1 cellular context compared by ENCODE assay signal in genomic region chr11:123164732-123165450, GRCh38.
TF ChIP-seq lines count a peak whose summit lies in the region.

No MANE protein-coding gene starts in this region.

TF ChIP-seq in GM12878, 131 proteins besides CTCF, POLR2A, EP300 and RAD21 (continued from another document):
- no peak for TF ChIP-seq E4F1 (IDR thresholded peaks at IDR 0.05; ENCODE audit: borderline replicate concordance, partially characterized antibody)
- TF ChIP-seq ZNF217 (IDR thresholded peaks at IDR 0.05): no peak
- TF ChIP-seq NFYA (IDR thresholded peaks at IDR 0.05; ENCODE audit: borderline replicate concordance, low read depth, low read length): no peak
- TF ChIP-seq CREB1 (IDR thresholded peaks at IDR 0.05; ENCODE audit: low read depth): no peak
- no peak for TF ChIP-seq USF1 (IDR thresholded peaks at IDR 0.05; ENCODE audit: borderline replicate concordance, extremely low read length, insufficient read depth, low read depth, low read length)
- TF ChIP-seq FOXK2 (IDR thresholded peaks at IDR 0.05): no peak
- TF ChIP-seq SIX5 (IDR thresholded peaks at IDR 0.05; ENCODE audit: low read depth, low read length, severe bottlenecking): no peak
- no peak for TF ChIP-seq SRF (IDR thresholded peaks at IDR 0.05; ENCODE audit: low read depth in 2 of 2, low read length in 2 of 2)
- no peak for TF ChIP-seq KLF5 (IDR thresholded peaks at IDR 0.05; ENCODE audit: partially characterized antibody)
- TF ChIP-seq BCL3 (IDR thresholded peaks at IDR 0.05; ENCODE audit: borderline replicate concordance, insufficient read depth, low read depth, low read length, poor library complexity, severe bottlenecking): no peak
- no peak for TF ChIP-seq CHD2 (IDR thresholded peaks at IDR 0.05; ENCODE audit: borderline replicate concordance, low read depth, low read length)
- no peak for TF ChIP-seq KAT2A (conservative IDR thresholded peaks at IDR 0.05; ENCODE audit: control insufficient read depth, low read depth, low read length)
- no peak for TF ChIP-seq SP1 (IDR thresholded peaks at IDR 0.05; ENCODE audit: low read depth, low read length)
- TF ChIP-seq STAT3 (IDR thresholded peaks at IDR 0.05; ENCODE audit: low read depth, low read length): no peak
- no peak for TF ChIP-seq MAX (IDR thresholded peaks at IDR 0.05; ENCODE audit: low read depth, low read length)
- no peak for TF ChIP-seq RBBP5 (conservative IDR thresholded peaks at IDR 0.05)
